ENCODE assay signal across 14 cellular contexts in genomic region chr21:32143222-32143939, GRCh38.
DNase-seq lines count a peak whose midpoint lies in the region; ATAC-seq, FAIRE-seq and TF ChIP-seq lines count a peak whose summit lies in the region.
"Had no signal": no experiment of that assay in that cellular context is flagged by ENCODE, and none has a peak within 500 bp of the region (broad histone marks: within the 10 kb centered on the region; RNA-seq: fewer than 3 reads in every experiment).

No MANE protein-coding gene starts in this region.

- H3K4me1 ChIP-seq in astrocyte (ENCODE audit: insufficient read depth, low read length) (no peaks in the 10 kb centered on the region), Caco-2 (no peaks in the 10 kb centered on the region)
- H3K4me1 ChIP-seq: pancreas had no signal

- H3K27ac Mint-ChIP-seq in astrocyte (ENCODE audit: unreplicated experiment) (no peak overlapping the region), Caco-2 (ENCODE audit: unreplicated experiment) (no peak overlapping the region)
- H3K27ac Mint-ChIP-seq: activated T-helper 17 cell treated with anti-CD3 and anti-CD28 coated beads, Interleukin-2, amount 50 U/mL, for 72 hours had no signal

- H3K9ac ChIP-seq in astrocyte (ENCODE audit: low read length): no peak overlapping the region

- H3K4me1 Mint-ChIP-seq in astrocyte (ENCODE audit: low read depth, unreplicated experiment): no peaks in the 10 kb centered on the region
- no peaks in the 10 kb centered on the region for H3K4me1 Mint-ChIP-seq in Caco-2 (ENCODE audit: low read depth, unreplicated experiment)
- H3K4me1 Mint-ChIP-seq: activated T-helper 17 cell treated with anti-CD3 and anti-CD28 coated beads, Interleukin-2, amount 50 U/mL, for 72 hours had no signal

- H3K4me2 ChIP-seq in astrocyte (ENCODE audit: low read length): no peak overlapping the region

- H3K36me3 Mint-ChIP-seq in astrocyte (ENCODE audit: low read depth, unreplicated experiment): no peaks in the 10 kb centered on the region
- no peaks in the 10 kb centered on the region for H3K36me3 Mint-ChIP-seq in Caco-2 (ENCODE audit: insufficient read depth, unreplicated experiment)

- H3K27me3 ChIP-seq in astrocyte (ENCODE audit: insufficient read depth, low read length) (no peaks in the 10 kb centered on the region), Caco-2 (replicated peaks; ENCODE audit: control insufficient read depth, insufficient read depth, low read length) (no peaks in the 10 kb centered on the region; the same call in 1 of the 2 replicates)
- H3K27me3 ChIP-seq: pancreas had no signal

- H3K27ac ChIP-seq in astrocyte (ENCODE audit: low read depth, low read length): no peak overlapping the region
- H3K27ac ChIP-seq: pancreas had no signal

- no peaks in the 10 kb centered on the region for H4K20me1 ChIP-seq in astrocyte (ENCODE audit: insufficient read depth, low read length)

- CTCF ChIA-PET in Caco-2 (lab: Charles Lee): no interaction called here
- CTCF ChIA-PET in GM10248 (lab: Yijun Ruan, JAX): interaction anchor here (1.3 to 1.6 kb wide), 3 partner anchors 15 to 47 kb away, joined by 3 to 4 read pairs (median 3); no protein-coding TSS in a partner anchor

- no peaks in the 10 kb centered on the region for H3K9me3 Mint-ChIP-seq in astrocyte (ENCODE audit: unreplicated experiment)
- H3K9me3 Mint-ChIP-seq in Caco-2 (ENCODE audit: unreplicated experiment): no peaks in the 10 kb centered on the region
- H3K9me3 Mint-ChIP-seq: activated T-helper 17 cell treated with anti-CD3 and anti-CD28 coated beads, Interleukin-2, amount 50 U/mL, for 72 hours had no signal

- no TSS peak for BruUV-seq in Caco-2 (replicated peaks; lab: Mats Ljungman, UMichigan)

- no peak overlapping the region for H2AFZ ChIP-seq in astrocyte (ENCODE audit: low read depth, low read length)

- intact Hi-C loops in left cardiac atrium (cut with DNase I) (no loop called here), sciatic nerve (cut with DNase I) (no loop called here), Caco-2 (cut with micrococcal nuclease; ENCODE audit: unreplicated experiment) (no loop called here)

- H3K9me3 ChIP-seq in astrocyte (ENCODE audit: insufficient read depth, low read depth, low read length): no peaks in the 10 kb centered on the region
- H3K9me3 ChIP-seq in Caco-2: no peaks in the 10 kb centered on the region
- H3K9me3 ChIP-seq: pancreas had no signal

- POLR2A ChIA-PET in Caco-2 (lab: Charles Lee) (no interaction called here), GM10248 (lab: Yijun Ruan, JAX) (no interaction called here)

- peak; percentile 8 for TF ChIP-seq CTCF in GM12864 (IDR thresholded peaks at IDR 0.05; ENCODE audit: low read depth, low read length, missing control alignments)
- no peak for TF ChIP-seq CTCF in astrocyte (IDR thresholded peaks at IDR 0.05; ENCODE audit: insufficient read depth, low read depth, low read length)
- no peak for TF ChIP-seq CTCF in Caco-2 (IDR thresholded peaks at IDR 0.05; ENCODE audit: insufficient read depth in 1 of 2, low read depth in 1 of 2, low read length in 1 of 2, severe bottlenecking in 1 of 2, unreplicated experiment in 1 of 2)
- no peak for TF ChIP-seq CTCF in GM10248 (IDR thresholded peaks at IDR 0.05; ENCODE audit: control extremely low read depth, extremely low read depth, low read depth, missing control alignments)

- no peak overlapping the region for H3K4me3 ChIP-seq in GM12864 (ENCODE audit: low read depth, low read length)
- no peak overlapping the region for H3K4me3 ChIP-seq in astrocyte (ENCODE audit: insufficient read depth, low read depth, low read length)
- no peak overlapping the region for H3K4me3 ChIP-seq in Caco-2 (ENCODE audit: low read depth, low read length)
- H3K4me3 ChIP-seq: pancreas had no signal

- H3K27me3 Mint-ChIP-seq in astrocyte (ENCODE audit: low read depth, unreplicated experiment) (peaks cover 6% of the 10 kb centered on the region), Caco-2 (ENCODE audit: insufficient read depth, unreplicated experiment) (peaks cover 9% of the 10 kb centered on the region)

- H3K4me3 Mint-ChIP-seq in astrocyte (ENCODE audit: unreplicated experiment): no peak overlapping the region
- H3K4me3 Mint-ChIP-seq in Caco-2 (ENCODE audit: unreplicated experiment): no peak overlapping the region
- H3K4me3 Mint-ChIP-seq: activated T-helper 17 cell treated with anti-CD3 and anti-CD28 coated beads, Interleukin-2, amount 50 U/mL, for 72 hours had no signal

- ATAC-seq in left cardiac atrium (peak; percentile 59 to 82), sciatic nerve (peak; percentile 90)
- ATAC-seq: activated T-helper 17 cell treated with anti-CD3 and anti-CD28 coated beads, Interleukin-2, amount 50 U/mL, for 72 hours; pancreas had no signal

- FAIRE-seq in astrocyte (lab: Jason Lieb, UNC): no peak
- FAIRE-seq: pancreas had no signal

- H3K36me3 ChIP-seq in astrocyte (ENCODE audit: insufficient read depth, low read length): no peaks in the 10 kb centered on the region
- H3K36me3 ChIP-seq in Caco-2 (ENCODE audit: control insufficient read depth, insufficient read depth, low read length): no peaks in the 10 kb centered on the region
- H3K36me3 ChIP-seq: pancreas had no signal

- DNase-seq in GM12864 (ENCODE audit: low read depth): no peak
- peak; percentile 4 for DNase-seq in astrocyte (ENCODE audit: low read depth)
- no peak for DNase-seq in left cardiac atrium
- peak; percentile 60 for DNase-seq in sciatic nerve (ENCODE audit: low spot score)
- DNase-seq in Caco-2: no peak
- DNase-seq in amniotic stem cell (lab: John Stamatoyannopoulos, UW): no peak
- DNase-seq in GM10248 (ENCODE audit: extremely low spot score): no peak
- DNase-seq in NCI-H2107 treated with DMSO at 0.1 percent for 48 hours (lab: John Stamatoyannopoulos, UW; ENCODE audit: unreplicated experiment): no peak
- DNase-seq: activated CD4-positive, alpha-beta T cell treated with anti-CD3 and anti-CD28 coated beads for 4 hours; C1 segment of cervical spinal cord; midbrain; pancreas; stimulated activated CD4-positive, alpha-beta T cell treated with anti-CD3 and anti-CD28 coated beads, Interleukin-2, amount 100 ng/mL, for 24 hours had no signal

- no peaks in the 10 kb centered on the region for H3K79me2 ChIP-seq in astrocyte (ENCODE audit: insufficient read depth, low read length)

Comparison
In these comparisons a context has a peak if more than half of its experiments do, and no peak if none do; other contexts are left out.
1. DNase-seq: peak in astrocyte (single experiment) and sciatic nerve (single experiment); none in GM12864 (single experiment), left cardiac atrium (single experiment), Caco-2 (0 of 2), amniotic stem cell (single experiment), GM10248 (single experiment) and NCI-H2107 treated with DMSO at 0.1 percent for 48 hours (single experiment).